ENCODE assay signal across 12 cellular contexts in the genomic region with DNA sequence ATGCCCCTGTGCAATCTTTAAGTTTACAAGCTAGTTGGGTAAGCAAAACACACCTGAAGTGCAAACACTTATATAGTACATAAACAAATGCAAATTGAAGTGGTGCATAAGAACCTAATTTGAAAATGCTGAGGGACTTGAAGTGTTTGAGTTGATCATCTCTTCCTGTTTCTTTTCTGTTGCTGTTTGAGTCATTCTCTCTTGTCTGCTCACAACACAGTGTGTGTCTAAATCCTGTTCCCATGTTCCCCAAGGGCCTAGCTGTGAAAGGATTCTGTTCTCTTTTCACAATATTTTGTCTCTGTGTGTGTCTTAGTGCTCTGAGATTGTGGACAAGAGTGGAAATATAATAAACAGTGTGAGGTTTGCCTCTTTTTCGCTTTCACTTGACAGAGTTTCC. TPM values are rescaled to one million over a fixed set of nuclear protein-coding genes. Genes with fewer than 3 reads are reported as not detected.
DNase-seq lines count a peak whose midpoint lies in the region; ATAC-seq and TF ChIP-seq lines count a peak whose summit lies in the region.
"Had no signal": no experiment of that assay in that cellular context is flagged by ENCODE, and none has a peak within 500 bp of the region (broad histone marks: within the 10 kb centered on the region; RNA-seq: fewer than 3 reads in every experiment).

No MANE protein-coding gene starts in this region.

- H3K27ac ChIP-seq in SK-N-SH (ENCODE audit: low read depth in 2 of 2, low read length in 1 of 2): no peak overlapping the region
- H3K27ac ChIP-seq: colonic mucosa had no signal

- no peaks in the 10 kb centered on the region for H4K20me1 ChIP-seq in SK-N-SH (ENCODE audit: insufficient read depth)

- H2AFZ ChIP-seq in SK-N-SH (ENCODE audit: low read depth): no peak overlapping the region; the same call in 1 of the 2 replicates

- H3K4me3 Mint-ChIP-seq in activated CD8-positive, alpha-beta memory T cell treated with anti-CD3 and anti-CD28 coated beads, Interleukin-2, amount 10 ng/mL, durations not matched to agents 7 days and 5 days: no peak overlapping the region
- no peak overlapping the region for H3K4me3 Mint-ChIP-seq in stimulated activated naive CD8-positive, alpha-beta T cell treated with anti-CD3 and anti-CD28 coated beads, Interleukin-15, amount 100 ng/mL, for 72 hours

- CTCF ChIA-PET in activated CD8-positive, alpha-beta memory T cell treated with anti-CD3 and anti-CD28 coated beads, Interleukin-2, amount 10 ng/mL, durations not matched to agents 7 days and 5 days (lab: Charles Lee): interaction anchor here (0.6 to 3.1 kb wide), 3 partner anchors 59 to 143 kb away, joined by 3 to 16 read pairs (median 3); no protein-coding TSS in a partner anchor
- CTCF ChIA-PET in SK-N-SH (lab: Yijun Ruan, JAX): no interaction called here

- H3K27me3 Mint-ChIP-seq in activated CD8-positive, alpha-beta memory T cell treated with anti-CD3 and anti-CD28 coated beads, Interleukin-2, amount 10 ng/mL, durations not matched to agents 7 days and 5 days: no peaks in the 10 kb centered on the region
- no peaks in the 10 kb centered on the region for H3K27me3 Mint-ChIP-seq in stimulated activated naive CD8-positive, alpha-beta T cell treated with anti-CD3 and anti-CD28 coated beads, Interleukin-15, amount 100 ng/mL, for 72 hours

- H3F3A ChIP-seq in SK-N-SH (replicated peaks; ENCODE audit: insufficient read depth): no peaks in the 10 kb centered on the region

- 75% methylated on average over 1 of the region's 1 CpG for WGBS in SK-N-SH (ENCODE audit: low lambda C conversion rate)

- H3K79me2 ChIP-seq in SK-N-SH (ENCODE audit: insufficient read depth): no peaks in the 10 kb centered on the region

- H3K9me2 ChIP-seq in SK-N-SH: no peaks in the 10 kb centered on the region

- no peak overlapping the region for H3K9ac ChIP-seq in SK-N-SH

- TF ChIP-seq RAD21 in SK-N-SH (IDR thresholded peaks at IDR 0.05; ENCODE audit: low read length): no peak

- H3K4me3 ChIP-seq in SK-N-SH (ENCODE audit: low read depth in 2 of 2, low read length in 1 of 2): no peak overlapping the region
- H3K4me3 ChIP-seq: colonic mucosa had no signal

- no peak for TF ChIP-seq CTCF in SK-N-SH (IDR thresholded peaks at IDR 0.05)

- H3K4me2 ChIP-seq in SK-N-SH: no peak overlapping the region

- no peak for TF ChIP-seq EP300 in SK-N-SH (IDR thresholded peaks at IDR 0.05; ENCODE audit: borderline replicate concordance in 1 of 2, low read depth in 1 of 2, low read length in 1 of 2)

- no peaks in the 10 kb centered on the region for H3K4me1 ChIP-seq in SK-N-SH (ENCODE audit: control insufficient read depth in 1 of 2, insufficient read depth in 2 of 2, low read depth in 1 of 2, low read length in 1 of 2)
- H3K4me1 ChIP-seq: colonic mucosa had no signal

- POLR2A ChIA-PET in SK-N-SH (lab: Yijun Ruan, JAX): no interaction called here

- H3K4me1 Mint-ChIP-seq in activated CD8-positive, alpha-beta memory T cell treated with anti-CD3 and anti-CD28 coated beads, Interleukin-2, amount 10 ng/mL, durations not matched to agents 7 days and 5 days: peaks cover 34% of the 10 kb centered on the region
- H3K4me1 Mint-ChIP-seq in stimulated activated naive CD8-positive, alpha-beta T cell treated with anti-CD3 and anti-CD28 coated beads, Interleukin-15, amount 100 ng/mL, for 72 hours: peaks cover 38% of the 10 kb centered on the region

- H3K36me3 ChIP-seq in SK-N-SH (replicated peaks in 1 of 2; ENCODE audit: control insufficient read depth in 1 of 2, insufficient read depth in 2 of 2, low read length in 1 of 2): no peaks in the 10 kb centered on the region
- H3K36me3 ChIP-seq: colonic mucosa had no signal

- peak; percentile 46 for ATAC-seq in activated CD8-positive, alpha-beta memory T cell treated with anti-CD3 and anti-CD28 coated beads, Interleukin-2, amount 10 ng/mL, durations not matched to agents 7 days and 5 days
- peak; percentile 70 for ATAC-seq in HG02840 (IDR thresholded peaks at IDR 0.05; ENCODE audit: low FRiP score, unreplicated experiment)
- ATAC-seq in stimulated activated naive CD8-positive, alpha-beta T cell treated with anti-CD3 and anti-CD28 coated beads, Interleukin-15, amount 100 ng/mL, for 72 hours: peak; percentile 61

- no peak for DNase-seq in activated CD8-positive, alpha-beta memory T cell treated with anti-CD3 and anti-CD28 coated beads, Interleukin-2, amount 10 ng/mL, durations not matched to agents 7 days and 5 days
- no peak for DNase-seq in activated CD8-positive, alpha-beta memory T cell treated with anti-CD3 and anti-CD28 coated beads for 24 hours
- DNase-seq in OCI-M1 (lab: John Stamatoyannopoulos, UW) (peak; percentile 70), cardiac septum (ENCODE audit: low spot score) (no peak), SK-N-SH (no peak), T1000 (lab: John Stamatoyannopoulos, UW) (no peak)
- DNase-seq in stimulated activated naive CD8-positive, alpha-beta T cell treated with anti-CD3 and anti-CD28 coated beads, Interleukin-15, amount 100 ng/mL, for 72 hours: peak; percentile 25
- DNase-seq: Caco-2, colonic mucosa had no signal

- H3K36me3 Mint-ChIP-seq in activated CD8-positive, alpha-beta memory T cell treated with anti-CD3 and anti-CD28 coated beads, Interleukin-2, amount 10 ng/mL, durations not matched to agents 7 days and 5 days: peaks cover 42% of the 10 kb centered on the region

- no peaks in the 10 kb centered on the region for H3K9me3 ChIP-seq in SK-N-SH
- H3K9me3 ChIP-seq: Caco-2, colonic mucosa had no signal

- no peak overlapping the region for H3K27ac Mint-ChIP-seq in activated CD8-positive, alpha-beta memory T cell treated with anti-CD3 and anti-CD28 coated beads, Interleukin-2, amount 10 ng/mL, durations not matched to agents 7 days and 5 days
- peak overlapping the region in 1 of 2 donors; percentile 91 for H3K27ac Mint-ChIP-seq in stimulated activated naive CD8-positive, alpha-beta T cell treated with anti-CD3 and anti-CD28 coated beads, Interleukin-15, amount 100 ng/mL, for 72 hours

- no peaks in the 10 kb centered on the region for H3K27me3 ChIP-seq in SK-N-SH (ENCODE audit: insufficient read depth)
- H3K27me3 ChIP-seq: colonic mucosa had no signal

- intact Hi-C loops in cardiac septum (cut with DNase I): no loop called here

- H3K9me3 Mint-ChIP-seq in activated CD8-positive, alpha-beta memory T cell treated with anti-CD3 and anti-CD28 coated beads, Interleukin-2, amount 10 ng/mL, durations not matched to agents 7 days and 5 days (ENCODE audit: low read depth): no peaks in the 10 kb centered on the region
- no peaks in the 10 kb centered on the region for H3K9me3 Mint-ChIP-seq in stimulated activated naive CD8-positive, alpha-beta T cell treated with anti-CD3 and anti-CD28 coated beads, Interleukin-15, amount 100 ng/mL, for 72 hours

TF ChIP-seq in SK-N-SH, 30 proteins besides CTCF, POLR2A, EP300 and RAD21:
- TF ChIP-seq MEF2A (IDR thresholded peaks at IDR 0.05; ENCODE audit: borderline replicate concordance, low read depth) (no peak), YY1 (IDR thresholded peaks at IDR 0.05; ENCODE audit: low read depth) (no peak)

RNA-seq across cellular contexts. Expression of a gene that starts 6.1 kb away (rescaled TPM):
- total RNA-seq in activated CD8-positive, alpha-beta memory T cell treated with anti-CD3 and anti-CD28 coated beads, Interleukin-2, amount 10 ng/mL, durations not matched to agents 7 days and 5 days: 100 to 1,000 TPM; 290 to 311 TPM
- total RNA-seq in cardiac septum: 0.57 TPM
- 0.02 and 0.06 TPM in 2 replicates for polyA plus RNA-seq in SK-N-SH (2012; rRNA removed)
- polyA plus RNA-seq in SK-N-SH (2012; cell fraction: cytosol; rRNA removed): 0.03 and 0.05 TPM in 2 replicates
- polyA plus RNA-seq in SK-N-SH (2012; cell fraction: nucleus; rRNA removed): 0.01 TPM in 1 of 2 replicates, not detected in the other
- total RNA-seq: pulmonary artery endothelial cell had no signal

RNA-seq across cellular contexts. Expression of a gene that starts 47.1 kb away (rescaled TPM):
- total RNA-seq in activated CD8-positive, alpha-beta memory T cell treated with anti-CD3 and anti-CD28 coated beads, Interleukin-2, amount 10 ng/mL, durations not matched to agents 7 days and 5 days: 10 to 100 TPM; 27.2 to 90.6 TPM
- not detected for total RNA-seq in cardiac septum
- polyA plus RNA-seq in SK-N-SH (2012; rRNA removed): 0.76 and 1.3 TPM in 2 replicates
- polyA plus RNA-seq in SK-N-SH (2012; cell fraction: cytosol; rRNA removed): 1.3 and 1.4 TPM in 2 replicates
- polyA plus RNA-seq in SK-N-SH (2012; cell fraction: nucleus; rRNA removed): 0.47 and 0.83 TPM in 2 replicates
- total RNA-seq: pulmonary artery endothelial cell, RPMI7951 had no signal

Comparison
In these comparisons a context has a peak if more than half of its experiments do, and no peak if none do; other contexts are left out.
1. DNase-seq: peak in OCI-M1 (single experiment) and stimulated activated naive CD8-positive, alpha-beta T cell treated with anti-CD3 and anti-CD28 coated beads, Interleukin-15, amount 100 ng/mL, for 72 hours (2 of 2); none in activated CD8-positive, alpha-beta memory T cell treated with anti-CD3 and anti-CD28 coated beads, Interleukin-2, amount 10 ng/mL, durations not matched to agents 7 days and 5 days (single experiment), activated CD8-positive, alpha-beta memory T cell treated with anti-CD3 and anti-CD28 coated beads for 24 hours (single experiment), cardiac septum (single experiment), SK-N-SH (single experiment) and T1000 (single experiment).
2. RNA of a gene that starts 6.1 kb away (total RNA-seq): 290 to 311 TPM in activated CD8-positive, alpha-beta memory T cell treated with anti-CD3 and anti-CD28 coated beads, Interleukin-2, amount 10 ng/mL, durations not matched to agents 7 days and 5 days; 0.57 TPM in cardiac septum (single experiment); every median in the first group is over 100 times any median in the second.
3. RNA of a gene that starts 47.1 kb away (total RNA-seq): 27.2 to 90.6 TPM in activated CD8-positive, alpha-beta memory T cell treated with anti-CD3 and anti-CD28 coated beads, Interleukin-2, amount 10 ng/mL, durations not matched to agents 7 days and 5 days; not detected in cardiac septum (single experiment); every median in the first group is over 10 times any median in the second.
4. Peak in every context shown above with its lines, with median percentiles within 50 percentile points of each other: ATAC-seq.